Comparison of ENCODE assay signal across 20 cellular contexts in genomic region chr3:5264093-5264610, GRCh38.
DNase-seq lines count a peak whose midpoint lies in the region; ATAC-seq and TF ChIP-seq lines count a peak whose summit lies in the region.
"Had no signal": no experiment of that assay in that cellular context is flagged by ENCODE, and none has a peak within 500 bp of the region (broad histone marks: within the 10 kb centered on the region; RNA-seq: fewer than 3 reads in every experiment).

No MANE protein-coding gene starts in this region.

- DNase-seq in AG10803 (ENCODE audit: low read depth) (peak; percentile 68), MV-4-11 (lab: John Stamatoyannopoulos, UW) (peak; percentile 1), epithelial cell of proximal tubule (ENCODE audit: low read depth) (peak; percentile 67), non-pigmented ciliary epithelial cell (ENCODE audit: low read depth) (peak; percentile 15), upper lobe of left lung (no peak)
- DNase-seq in stimulated activated effector memory CD8-positive, alpha-beta T cell treated with anti-CD3 and anti-CD28 coated beads, Interleukin-12 subunit alpha, Interleukin-12 subunit beta, amount 100 ng/mL, for 72 hours (ENCODE audit: low spot score in 2 of 2) = no peak
- DNase-seq: CD8-positive, alpha-beta T cell; DND-41; GOT3; MM.1S; NCI-H1417; NCI-H1930; NCI-H2171 treated with DMSO at 0.1 percent for 48 hours; NCI-H510A; NCI-H82; SIG-M5 had no signal

- ATAC-seq in HG02571 (IDR thresholded peaks at IDR 0.05; ENCODE audit: unreplicated experiment) (no peak), GM21390 (IDR thresholded peaks at IDR 0.05; ENCODE audit: unreplicated experiment) (no peak), upper lobe of left lung (ENCODE audit: low FRiP score in 2 of 2) (no peak)
- ATAC-seq in stimulated activated effector memory CD8-positive, alpha-beta T cell treated with anti-CD3 and anti-CD28 coated beads, Interleukin-12 subunit alpha, Interleukin-12 subunit beta, amount 100 ng/mL, for 72 hours = no peak
- ATAC-seq: CD8-positive, alpha-beta T cell had no signal

- no peaks in the 10 kb centered on the region for H3K4me1 Mint-ChIP-seq in stimulated activated effector memory CD8-positive, alpha-beta T cell treated with anti-CD3 and anti-CD28 coated beads, Interleukin-12 subunit alpha, Interleukin-12 subunit beta, amount 100 ng/mL, for 72 hours

- TF ChIP-seq CTCF in AG10803 (conservative IDR thresholded peaks at IDR 0.05; ENCODE audit: low read length) (no peak), epithelial cell of proximal tubule (conservative IDR thresholded peaks at IDR 0.05; ENCODE audit: low read depth, low read length) (no peak), upper lobe of left lung (IDR thresholded peaks at IDR 0.05) (no peak)

- no peak overlapping the region for H3K27ac Mint-ChIP-seq in stimulated activated effector memory CD8-positive, alpha-beta T cell treated with anti-CD3 and anti-CD28 coated beads, Interleukin-12 subunit alpha, Interleukin-12 subunit beta, amount 100 ng/mL, for 72 hours
- H3K27ac Mint-ChIP-seq: B cell; CD8-positive, alpha-beta T cell had no signal

- no peaks in the 10 kb centered on the region for H3K36me3 Mint-ChIP-seq in stimulated activated effector memory CD8-positive, alpha-beta T cell treated with anti-CD3 and anti-CD28 coated beads, Interleukin-12 subunit alpha, Interleukin-12 subunit beta, amount 100 ng/mL, for 72 hours
- H3K36me3 Mint-ChIP-seq: CD8-positive, alpha-beta T cell had no signal

- H3K9me3 Mint-ChIP-seq in stimulated activated effector memory CD8-positive, alpha-beta T cell treated with anti-CD3 and anti-CD28 coated beads, Interleukin-12 subunit alpha, Interleukin-12 subunit beta, amount 100 ng/mL, for 72 hours = no peaks in the 10 kb centered on the region
- H3K9me3 Mint-ChIP-seq: CD8-positive, alpha-beta T cell had no signal

- H3K4me1 ChIP-seq in upper lobe of left lung = no peaks in the 10 kb centered on the region
- H3K4me1 ChIP-seq: A549 had no signal

- TF ChIP-seq EP300 in upper lobe of left lung (IDR thresholded peaks at IDR 0.05) = no peak

- H3K27ac ChIP-seq in upper lobe of left lung = no peak overlapping the region
- H3K27ac ChIP-seq: A549 had no signal

- no peaks in the 10 kb centered on the region for H3K27me3 ChIP-seq in upper lobe of left lung

- no peak overlapping the region for H3K4me3 Mint-ChIP-seq in stimulated activated effector memory CD8-positive, alpha-beta T cell treated with anti-CD3 and anti-CD28 coated beads, Interleukin-12 subunit alpha, Interleukin-12 subunit beta, amount 100 ng/mL, for 72 hours
- H3K4me3 Mint-ChIP-seq: B cell; CD8-positive, alpha-beta T cell had no signal

- H3K4me3 ChIP-seq in AG10803 (ENCODE audit: low read length) (no peak overlapping the region), epithelial cell of proximal tubule (ENCODE audit: low read depth, low read length) (no peak overlapping the region), upper lobe of left lung (no peak overlapping the region)
- H3K4me3 ChIP-seq: A549 had no signal

- no peaks in the 10 kb centered on the region for H3K9me3 ChIP-seq in upper lobe of left lung
- H3K9me3 ChIP-seq: A549 had no signal

- no peak for TF ChIP-seq POLR2A in upper lobe of left lung (IDR thresholded peaks at IDR 0.05)

- WGBS in upper lobe of left lung, 2 donors = 77 to 85% methylated on average over 4 of the region's 4 CpGs

- H3K36me3 ChIP-seq in upper lobe of left lung = no peaks in the 10 kb centered on the region

Comparison
In these comparisons a context has a peak if more than half of its experiments do, and no peak if none do; other contexts are left out.
1. DNase-seq: peak in AG10803 (single experiment), MV-4-11 (single experiment), epithelial cell of proximal tubule (single experiment) and non-pigmented ciliary epithelial cell (single experiment); none in stimulated activated effector memory CD8-positive, alpha-beta T cell treated with anti-CD3 and anti-CD28 coated beads, Interleukin-12 subunit alpha, Interleukin-12 subunit beta, amount 100 ng/mL, for 72 hours (0 of 2) and upper lobe of left lung (0 of 2).